ENCODE assay signal across 22 cellular contexts in the genomic region with DNA sequence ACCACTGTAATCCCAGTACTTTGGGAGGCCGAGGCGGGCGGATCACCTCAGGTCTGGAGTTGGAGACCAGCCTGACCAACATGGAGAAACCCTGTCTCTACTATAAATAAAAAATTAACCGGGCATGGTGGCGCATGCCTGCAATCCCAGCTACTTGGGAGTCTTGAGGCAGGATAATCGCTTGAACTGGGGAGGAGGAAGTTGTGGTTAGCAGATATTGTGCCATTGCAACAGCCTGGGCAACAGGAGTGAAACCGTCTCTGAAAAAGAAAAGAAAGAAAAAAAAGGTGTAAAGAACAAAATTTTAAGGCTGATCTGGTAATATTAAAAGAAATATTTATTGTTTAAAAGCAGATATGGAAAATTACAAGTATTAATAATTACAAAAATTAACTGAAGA. TPM values are rescaled to one million over a fixed set of nuclear protein-coding genes. Genes with fewer than 3 reads are reported as not detected.
DNase-seq lines count a peak whose midpoint lies in the region; ATAC-seq, FAIRE-seq and TF ChIP-seq lines count a peak whose summit lies in the region.
"Had no signal": no experiment of that assay in that cellular context is flagged by ENCODE, and none has a peak within 500 bp of the region (broad histone marks: within the 10 kb centered on the region; RNA-seq: fewer than 3 reads in every experiment).

No MANE protein-coding gene starts in this region.

- FAIRE-seq in urothelium cell line (lab: Jason Lieb, UNC), result no peak
- FAIRE-seq: GM12891, GM19239 had no signal

- no peak for ATAC-seq in activated naive CD4-positive, alpha-beta T cell treated with anti-CD3 and anti-CD28 coated beads, Interleukin-2, amount 50 U/mL, for 72 hours
- no peak for ATAC-seq in T-cell (replicated peaks in 1 of 4)
- ATAC-seq: HCT116 had no signal

- H3K27me3 Mint-ChIP-seq in activated naive CD4-positive, alpha-beta T cell treated with anti-CD3 and anti-CD28 coated beads, Interleukin-2, amount 50 U/mL, for 24 hours, result no peaks in the 10 kb centered on the region
- H3K27me3 Mint-ChIP-seq in T-cell, result no peaks in the 10 kb centered on the region

- no peak for TF ChIP-seq EP300 in ovary (IDR thresholded peaks at IDR 0.05)

- no peaks in the 10 kb centered on the region for H3K4me1 Mint-ChIP-seq in activated naive CD4-positive, alpha-beta T cell treated with anti-CD3 and anti-CD28 coated beads, Interleukin-2, amount 50 U/mL, for 24 hours
- no peaks in the 10 kb centered on the region for H3K4me1 Mint-ChIP-seq in T-cell

- no peak for DNase-seq in activated naive CD4-positive, alpha-beta T cell treated with anti-CD3 and anti-CD28 coated beads, Interleukin-2, amount 50 U/mL, for 72 hours (ENCODE audit: low spot score in 2 of 2)
- peak; percentile 76 for DNase-seq in NB4 (ENCODE audit: low read depth)
- DNase-seq in SKM-1 treated with dmso at 0.1 percent for 144 hours (lab: John Stamatoyannopoulos, UW; ENCODE audit: unreplicated experiment), result peak; percentile 83
- DNase-seq in urothelium cell line (ENCODE audit: low spot score), result no peak
- no peak for DNase-seq in ovary
- DNase-seq in T-cell, result no peak
- DNase-seq in activated naive CD4-positive, alpha-beta T cell treated with Interleukin-2 at 50 U/mL for 16 hours, result no peak
- DNase-seq: 8988T, C1 segment of cervical spinal cord, Caco-2, MM.1S, NCI-H1436, NCI-H2029 treated with DMSO at 0.1 percent for 48 hours, NCI-H510A, NCI-H82 had no signal

- H3K36me3 Mint-ChIP-seq in activated naive CD4-positive, alpha-beta T cell treated with anti-CD3 and anti-CD28 coated beads, Interleukin-2, amount 50 U/mL, for 24 hours, result no peaks in the 10 kb centered on the region
- H3K36me3 Mint-ChIP-seq in activated naive CD4-positive, alpha-beta T cell treated with anti-CD3 and anti-CD28 coated beads, Interleukin-2, amount 50 U/mL, for 72 hours, result no peaks in the 10 kb centered on the region
- no peaks in the 10 kb centered on the region for H3K36me3 Mint-ChIP-seq in T-cell

- TF ChIP-seq CTCF in NB4 (IDR thresholded peaks at IDR 0.05; ENCODE audit: low read depth, low read length) (no peak), ovary (IDR thresholded peaks at IDR 0.05) (no peak)

- no peak overlapping the region for H3K4me3 Mint-ChIP-seq in activated naive CD4-positive, alpha-beta T cell treated with anti-CD3 and anti-CD28 coated beads, Interleukin-2, amount 50 U/mL, for 24 hours
- no peak overlapping the region for H3K4me3 Mint-ChIP-seq in T-cell

- no peak for TF ChIP-seq POLR2A in NB4 (IDR thresholded peaks at IDR 0.05; ENCODE audit: extremely low read depth, insufficient read length)
- no peak for TF ChIP-seq POLR2A in ovary (IDR thresholded peaks at IDR 0.05)

- H3K9me3 ChIP-seq in ovary, result no peaks in the 10 kb centered on the region
- H3K9me3 ChIP-seq: Caco-2 had no signal

- no peaks in the 10 kb centered on the region for H3K36me3 ChIP-seq in ovary

- CTCF ChIA-PET in T-cell (lab: Charles Lee), result no interaction called here

- H3K9me3 Mint-ChIP-seq in activated naive CD4-positive, alpha-beta T cell treated with anti-CD3 and anti-CD28 coated beads, Interleukin-2, amount 50 U/mL, for 24 hours, result no peaks in the 10 kb centered on the region
- H3K9me3 Mint-ChIP-seq in activated naive CD4-positive, alpha-beta T cell treated with anti-CD3 and anti-CD28 coated beads, Interleukin-2, amount 50 U/mL, for 72 hours, result no peaks in the 10 kb centered on the region
- H3K9me3 Mint-ChIP-seq in T-cell, result no peaks in the 10 kb centered on the region

- no peaks in the 10 kb centered on the region for H3K27me3 ChIP-seq in ovary

- POLR2A ChIA-PET in T-cell (lab: Charles Lee), result no interaction called here

- no peaks in the 10 kb centered on the region for H3K4me1 ChIP-seq in ovary (ENCODE audit: insufficient read depth)
- H3K4me1 ChIP-seq: Caco-2 had no signal

- 90 to 95% (median 94%) methylated on average over 7 of the region's 7 CpGs for WGBS in ovary, 3 donors

- intact Hi-C loops in ovary (cut with DNase I), result no loop called here

- no peak overlapping the region for H3K27ac ChIP-seq in ovary
- H3K27ac ChIP-seq: RWPE1, SK-N-MC had no signal

- H3K4me3 ChIP-seq in NB4 (ENCODE audit: low read depth, low read length) (no peak overlapping the region), ovary (no peak overlapping the region)
- H3K4me3 ChIP-seq: SK-N-MC had no signal

- peak overlapping the region; percentile 24 for H3K27ac Mint-ChIP-seq in activated naive CD4-positive, alpha-beta T cell treated with anti-CD3 and anti-CD28 coated beads, Interleukin-2, amount 50 U/mL, for 24 hours
- no peak overlapping the region for H3K27ac Mint-ChIP-seq in activated naive CD4-positive, alpha-beta T cell treated with anti-CD3 and anti-CD28 coated beads, Interleukin-2, amount 50 U/mL, for 72 hours
- no peak overlapping the region for H3K27ac Mint-ChIP-seq in T-cell

RNA-seq across cellular contexts. Expression of gene ZNF804A, which starts 29.7 kb away (rescaled TPM):
- not detected for total RNA-seq in activated naive CD4-positive, alpha-beta T cell treated with anti-CD3 and anti-CD28 coated beads, Interleukin-2, amount 50 U/mL, for 72 hours
- total RNA-seq in ovary, result under 1 TPM in 4 of 7 donors, not detected in 3; 0.07 to 0.26 (median 0.18) TPM
- polyA plus RNA-seq in ovary, result under 1 TPM; 0.07 to 0.28 TPM
- total RNA-seq in T-cell, result under 1 TPM in 3 of 5 donors, not detected in 2; 0.06 to 0.13 (median 0.06) TPM
- total RNA-seq: Caco-2, G401 had no signal

Comparison
In these comparisons a context has a peak if more than half of its experiments do, and no peak if none do; other contexts are left out.
1. DNase-seq: peak in NB4 (single experiment) and SKM-1 treated with dmso at 0.1 percent for 144 hours (single experiment); none in activated naive CD4-positive, alpha-beta T cell treated with anti-CD3 and anti-CD28 coated beads, Interleukin-2, amount 50 U/mL, for 72 hours (0 of 2), urothelium cell line (single experiment), ovary (0 of 5), T-cell (0 of 34) and activated naive CD4-positive, alpha-beta T cell treated with Interleukin-2 at 50 U/mL for 16 hours (single experiment).